Comparison of ENCODE assay signal across 7 cellular contexts in genomic region chr14:22822017-22822618, GRCh38. TPM values are rescaled to one million over a fixed set of nuclear protein-coding genes. Genes with fewer than 3 reads are reported as not detected.
DNase-seq lines count a peak whose midpoint lies in the region; ATAC-seq and TF ChIP-seq lines count a peak whose summit lies in the region.
"Had no signal": no experiment of that assay in that cellular context is flagged by ENCODE, and none has a peak within 500 bp of the region (broad histone marks: within the 10 kb centered on the region; RNA-seq: fewer than 3 reads in every experiment).

No MANE protein-coding gene starts in this region.

- peaks cover 7 to 35% of the 10 kb centered on the region in 2 experiments for H3K4me1 ChIP-seq in HCT116 (ENCODE audit: control insufficient read depth in 1 of 2, insufficient read depth in 2 of 2, low read length in 2 of 2)
- peaks cover 4% of the 10 kb centered on the region for H3K4me1 ChIP-seq in ovary (ENCODE audit: insufficient read depth)

- TF ChIP-seq CTCF in HCT116 (IDR thresholded peaks at IDR 0.05 in 2 of 3, conservative IDR thresholded peaks at IDR 0.05 in 1 of 3; ENCODE audit: borderline replicate concordance in 1 of 3, insufficient read depth in 1 of 3, low read depth in 2 of 3, low read length in 2 of 3) (no peak), coronary artery (IDR thresholded peaks at IDR 0.05) (no peak), ovary (IDR thresholded peaks at IDR 0.05) (no peak)

- H3K9me3 ChIP-seq in HCT116 (ENCODE audit: control insufficient read depth in 1 of 2, insufficient read depth in 1 of 2, low read depth in 1 of 2, low read length in 2 of 2): no peaks in the 10 kb centered on the region
- no peaks in the 10 kb centered on the region for H3K9me3 ChIP-seq in ovary

- no TSS peak for BruUV-seq in HCT116 (replicated peaks; lab: Mats Ljungman, UMichigan)

- RAD21 ChIA-PET in HCT116 (lab: Charles Lee; ENCODE audit: low non-redundant PET in 1 of 2, low total read pairs in 2 of 2, uncharacterized antibody in 2 of 2, unreplicated experiment in 2 of 2): interaction anchor here (0.6 to 1.4 kb wide), 5 partner anchors 31 to 164 kb away, joined by 3 to 8 read pairs (median 4); no protein-coding TSS in a partner anchor

- no peak for TF ChIP-seq RAD21 in HCT116 (IDR thresholded peaks at IDR 0.05; ENCODE audit: low read depth)

- H3K27ac ChIP-seq in HCT116 (ENCODE audit: low read depth, low read length): no peak overlapping the region
- H3K27ac ChIP-seq in coronary artery: peak overlapping the region; percentile 73 to 76
- H3K27ac ChIP-seq in ovary: peak overlapping the region in 1 of 2 donors; percentile 25

- H3K4me2 ChIP-seq in HCT116 (ENCODE audit: low read length): 0 out of 2 replicates have a peak overlapping the region, but pooled peaks have one; percentile 68

- TF ChIP-seq POLR2A in HCT116 (IDR thresholded peaks at IDR 0.05; ENCODE audit: borderline replicate concordance, extremely low read depth, insufficient read depth, insufficient read length) (no peak), ovary (IDR thresholded peaks at IDR 0.05) (no peak)

- CTCF ChIA-PET in HCT116 (lab: Charles Lee): interaction anchor here (0.6 to 2.7 kb wide), 15 partner anchors 14 to 537 kb away, joined by 3 to 38 read pairs (median 5); partner anchors contain the start of genes DAD1, LRP10, OXA1L and PRMT5

- H3K9me2 ChIP-seq in HCT116 (ENCODE audit: insufficient read depth): no peaks in the 10 kb centered on the region

- H3K27me3 ChIP-seq in HCT116 (ENCODE audit: insufficient read depth, low read length): no peaks in the 10 kb centered on the region
- no peaks in the 10 kb centered on the region for H3K27me3 ChIP-seq in ovary

- H4K20me1 ChIP-seq in HCT116 (ENCODE audit: insufficient read depth): no peaks in the 10 kb centered on the region

- H3K9ac ChIP-seq in HCT116 (ENCODE audit: low read length): no peak overlapping the region

- H3K36me3 ChIP-seq in HCT116 (ENCODE audit: control insufficient read depth in 1 of 2, insufficient read depth in 2 of 2, low read length in 2 of 2) (no peaks in the 10 kb centered on the region), ovary (no peaks in the 10 kb centered on the region)

- H3K4me3 ChIP-seq in HCT116 (replicated peaks in 1 of 2; ENCODE audit: low read depth in 1 of 2, low read length in 2 of 2): no peak overlapping the region
- H3K4me3 ChIP-seq in coronary artery: peak overlapping the region; percentile 67
- H3K4me3 ChIP-seq in ovary: peak overlapping the region; percentile 50

- intact Hi-C loops in HCT116 (cut with micrococcal nuclease) (loop anchor here (2.0 kb wide), 3 partner anchors 79 to 265 kb away; partner anchors contain the start of gene AJUBA), ovary (cut with DNase I) (loop anchor here in 3 of 4 donors (2.0 to 10.0 kb wide), 3 partner anchors 31 to 247 kb away; no protein-coding TSS in a partner anchor)

- no peak for ATAC-seq in HCT116

- POLR2A ChIA-PET in HCT116 (lab: Charles Lee): interaction anchor here (0.6 to 1.9 kb wide), 3 partner anchors 8 to 289 kb away, joined by 3 to 6 read pairs (median 4); partner anchors contain the start of gene OXA1L

- 42 to 50% (median 48%) methylated on average over 34 of the region's 34 CpGs for WGBS in ovary, 3 donors

- DNase-seq in HCT116 (ENCODE audit: low read depth, low spot score) (no peak), coronary artery (ENCODE audit: low spot score) (no peak), ovary (peak in 1 of 5 donors; percentile 52), RPMI8226 (no peak), glomerular visceral epithelial cell (ENCODE audit: extremely low spot score) (no peak), SKM-1 treated with dmso at 0.1 percent for 144 hours (lab: John Stamatoyannopoulos, UW; ENCODE audit: unreplicated experiment) (no peak)
- DNase-seq: NCI-H2029 treated with DMSO at 0.1 percent for 48 hours had no signal

- H2AFZ ChIP-seq in HCT116 (ENCODE audit: low read depth, low read length, poor library complexity, severe bottlenecking): peak overlapping the region; percentile 45

- H3K79me2 ChIP-seq in HCT116 (ENCODE audit: insufficient read depth, low read length): no peaks in the 10 kb centered on the region

- TF ChIP-seq EP300 in ovary (IDR thresholded peaks at IDR 0.05): no peak

TF ChIP-seq in HCT116, 20 proteins besides CTCF, POLR2A, EP300 and RAD21:
- no peak for TF ChIP-seq ZBTB33 (IDR thresholded peaks at IDR 0.05; ENCODE audit: extremely low read depth, insufficient replicate concordance, low read length)
- no peak for TF ChIP-seq JUND (IDR thresholded peaks at IDR 0.05)
- TF ChIP-seq EZH2 (IDR thresholded peaks at IDR 0.05): no peak

RNA-seq across cellular contexts. Expression of gene SLC7A7, which starts 6.9 kb away (rescaled TPM):
- total RNA-seq in HCT116 (2021; ENCODE audit: unreplicated experiment) (0.27 TPM), ovary (10 to 100 TPM in 1 of 7 donors, 1 to 10 TPM in 5, under 1 TPM in 1; 0.91 to 25.0 (median 5.1) TPM)
- polyA plus RNA-seq in HCT116 (2012): 0.04 and 0.23 TPM in 2 replicates
- polyA plus RNA-seq in ovary: 10 to 100 TPM in 1 of 2 donors, 1 to 10 TPM in 1; 3.2 to 23.2 TPM

RNA-seq across cellular contexts. Expression of gene MRPL52, which starts 7.6 kb away (rescaled TPM):
- 134 TPM for total RNA-seq in HCT116 (2021; ENCODE audit: unreplicated experiment)
- polyA plus RNA-seq in HCT116 (2012): 93.4 and 124 TPM in 2 replicates
- total RNA-seq in ovary: 10 to 100 TPM; 29.0 to 78.3 (median 54.1) TPM
- polyA plus RNA-seq in ovary: 10 to 100 TPM; 32.9 to 45.3 TPM

RNA-seq across cellular contexts. Expression of gene MMP14, which starts 14.3 kb away (rescaled TPM):
- total RNA-seq in HCT116 (2021; ENCODE audit: unreplicated experiment): 17.8 TPM
- polyA plus RNA-seq in HCT116 (2012): 14.1 and 15.1 TPM in 2 replicates
- total RNA-seq in ovary: 100 to 1,000 TPM in 4 of 7 donors, 10 to 100 TPM in 3; 70.0 to 267 (median 174) TPM
- polyA plus RNA-seq in ovary: 100 to 1,000 TPM in 1 of 2 donors, 10 to 100 TPM in 1; 90.2 to 156 TPM

RNA-seq across cellular contexts. Expression of gene LRP10, which starts 49.4 kb away (rescaled TPM):
- total RNA-seq in HCT116 (2021; ENCODE audit: unreplicated experiment) (42.7 TPM), ovary (100 to 1,000 TPM in 4 of 7 donors, 10 to 100 TPM in 3; 56.9 to 122 (median 105) TPM)
- 61.8 and 77.1 TPM in 2 replicates for polyA plus RNA-seq in HCT116 (2012)
- 10 to 100 TPM; 32.4 to 71.6 TPM for polyA plus RNA-seq in ovary

RNA-seq across cellular contexts. Expression of gene OXA1L, which starts 55.6 kb away (rescaled TPM):
- total RNA-seq in HCT116 (2021; ENCODE audit: unreplicated experiment) (146 TPM), ovary (10 to 100 TPM; 52.7 to 99.3 (median 83.8) TPM)
- 131 and 154 TPM in 2 replicates for polyA plus RNA-seq in HCT116 (2012)
- 100 to 1,000 TPM in 1 of 2 donors, 10 to 100 TPM in 1; 96.9 to 199 TPM for polyA plus RNA-seq in ovary

Comparison
In these comparisons a context has a peak if more than half of its experiments do, and no peak if none do; other contexts are left out.
1. H3K4me3 ChIP-seq: peak in coronary artery (single experiment) and ovary (single experiment); none in HCT116 (0 of 2).